In genomic region chr10:67976292-67977245, GRCh38 we compare ENCODE assay signal across 1 cellular context.
TF ChIP-seq lines count a peak whose summit lies in the region.

No MANE protein-coding gene starts in this region.

TF ChIP-seq in liver, 16 proteins besides CTCF, POLR2A, EP300 and RAD21 (continued from another document):
- TF ChIP-seq REST (IDR thresholded peaks at IDR 0.05) = no peak
TF ChIP-seq in liver: peak in this region for 3.
